8 cellular contexts compared by ENCODE assay signal in the genomic region with DNA sequence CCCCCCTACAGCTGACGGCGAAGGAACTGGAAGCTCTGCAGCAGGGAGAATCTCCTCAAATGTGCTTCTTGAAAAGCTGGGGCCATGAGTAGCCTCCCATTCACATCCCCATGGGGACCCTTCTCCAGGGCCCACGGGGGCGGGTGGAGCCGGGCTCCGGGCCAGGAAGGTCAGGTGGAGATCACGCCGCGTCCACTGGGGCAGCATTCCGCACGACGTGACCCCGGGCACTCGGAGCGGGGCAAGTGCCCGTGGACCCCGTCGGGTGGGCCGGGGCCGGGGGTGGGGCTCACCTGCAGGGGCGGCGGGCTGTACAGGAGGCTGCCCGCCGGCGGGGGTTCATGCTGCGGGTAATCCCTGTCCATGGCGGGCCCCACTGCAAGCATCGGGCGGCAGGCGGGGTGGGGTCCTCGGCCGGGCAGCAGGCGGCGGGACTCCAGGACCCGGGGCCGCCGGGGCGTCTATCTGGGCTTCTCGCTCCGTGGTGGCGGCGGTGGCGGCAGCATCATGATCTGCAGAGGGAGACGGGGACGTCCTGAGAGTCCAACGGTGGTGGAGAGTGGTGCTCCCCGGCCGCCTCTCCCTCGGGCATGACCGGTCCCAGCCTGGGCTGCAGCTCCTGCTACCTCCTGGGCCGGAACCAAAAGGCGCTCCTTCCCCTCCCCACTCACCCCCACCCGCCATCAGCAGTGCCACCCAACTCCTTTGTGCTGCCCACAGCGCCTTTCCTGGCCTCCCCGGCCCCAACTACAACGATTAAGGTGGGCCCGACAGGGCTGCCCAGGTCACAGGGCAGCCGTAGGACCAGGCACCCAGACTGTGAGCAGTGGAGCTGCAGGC. TPM values are rescaled to one million over a fixed set of nuclear protein-coding genes. Genes with fewer than 3 reads are reported as not detected.
DNase-seq lines count a peak whose midpoint lies in the region.

No MANE protein-coding gene starts in this region.

- 84 to 89% methylated on average over 57 to 58 of the region's 58 CpGs for WGBS in esophagus, 2 donors
- 97% methylated on average over 58 of the region's 58 CpGs for WGBS in thymus

- peaks cover 50% of the 10 kb centered on the region for H3K4me1 ChIP-seq in adipocyte (ENCODE audit: control insufficient read depth, insufficient read depth, low read length)
- peaks cover 10 to 39% of the 10 kb centered on the region in 2 donors for H3K4me1 ChIP-seq in esophagus (ENCODE audit: control insufficient read depth in 2 of 2, insufficient read depth in 2 of 2, low read length in 1 of 2)
- H3K4me1 ChIP-seq in muscle layer of duodenum (ENCODE audit: control insufficient read depth in 1 of 2, insufficient read depth in 2 of 2, low read length in 2 of 2) = peaks cover 0 to 7% of the 10 kb centered on the region in 2 donors
- no peaks in the 10 kb centered on the region for H3K4me1 ChIP-seq in thymus (ENCODE audit: control insufficient read depth, insufficient read depth, low read length)

- H3K27me3 ChIP-seq in adipocyte (replicated peaks; ENCODE audit: control insufficient read depth, insufficient read depth, low read length) (no peaks in the 10 kb centered on the region), esophagus (ENCODE audit: control insufficient read depth in 1 of 2, insufficient read depth in 2 of 2, low read length in 2 of 2) (no peaks in the 10 kb centered on the region), muscle layer of duodenum (ENCODE audit: low read depth, low read length) (no peaks in the 10 kb centered on the region), thymus (ENCODE audit: control insufficient read depth, insufficient read depth) (no peaks in the 10 kb centered on the region), H7 (ENCODE audit: control insufficient read depth, insufficient read depth, low read length) (no peaks in the 10 kb centered on the region)

- peak overlapping the region; percentile 77 for H3K4me3 ChIP-seq in adipocyte (ENCODE audit: low read length)
- H3K4me3 ChIP-seq in esophagus (ENCODE audit: low read depth in 1 of 2, low read length in 2 of 2) = peak overlapping the region; percentile 12 to 19
- peak overlapping the region in 1 of 2 donors; percentile 26 for H3K4me3 ChIP-seq in muscle layer of duodenum (ENCODE audit: low read depth in 1 of 2, low read length in 2 of 2)
- H3K4me3 ChIP-seq in thymus (ENCODE audit: low read length) = no peak overlapping the region
- no peak overlapping the region for H3K4me3 ChIP-seq in H7 (ENCODE audit: insufficient read depth, low read depth, low read length)

- no peak for DNase-seq in adipocyte (ENCODE audit: low read depth)
- DNase-seq in activated CD8-positive, alpha-beta memory T cell treated with anti-CD3 and anti-CD28 coated beads for 24 hours = no peak
- DNase-seq in stimulated activated CD4-positive, alpha-beta T cell treated with anti-CD3 and anti-CD28 coated beads, Interleukin-2, amount 100 ng/mL, for 24 hours = no peak
- DNase-seq in NCI-H526 treated with DMSO at 0.1 percent for 48 hours (lab: John Stamatoyannopoulos, UW) = no peak
- DNase-seq in H7 = no peak

- H3K27ac ChIP-seq in esophagus (ENCODE audit: low read depth in 2 of 2, low read length in 1 of 2) (peak overlapping the region; percentile 97 to 98), muscle layer of duodenum (ENCODE audit: low read length) (peak overlapping the region; percentile 69), thymus (ENCODE audit: low read depth) (peak overlapping the region; percentile 38)

- H3K9me3 ChIP-seq in adipocyte (ENCODE audit: control insufficient read depth, low read length) (no peaks in the 10 kb centered on the region), esophagus (ENCODE audit: control insufficient read depth in 2 of 2, insufficient read depth in 1 of 2, low read depth in 1 of 2, low read length in 1 of 2) (no peaks in the 10 kb centered on the region), muscle layer of duodenum (ENCODE audit: control insufficient read depth in 1 of 2, low read length in 2 of 2) (no peaks in the 10 kb centered on the region), thymus (ENCODE audit: control insufficient read depth) (no peaks in the 10 kb centered on the region)

- peak overlapping the region; percentile 90 for H3K9ac ChIP-seq in adipocyte (ENCODE audit: low read length)

- H3K36me3 ChIP-seq in adipocyte (ENCODE audit: control insufficient read depth, insufficient read depth, low read length, severe bottlenecking) (peaks cover 39% of the 10 kb centered on the region), esophagus (ENCODE audit: control insufficient read depth in 2 of 2, insufficient read depth in 2 of 2, low read length in 1 of 2) (peaks cover 0 to 25% of the 10 kb centered on the region in 2 donors), muscle layer of duodenum (ENCODE audit: control insufficient read depth in 1 of 2, insufficient read depth in 2 of 2, low read length in 2 of 2) (peaks cover 4 to 32% of the 10 kb centered on the region in 2 donors), thymus (ENCODE audit: control insufficient read depth, insufficient read depth) (peaks cover 60% of the 10 kb centered on the region), H7 (replicated peaks; ENCODE audit: control insufficient read depth, insufficient read depth, low read length) (no peaks in the 10 kb centered on the region; the same call in none of the 2 replicates)

RNA-seq across cellular contexts. Expression of a gene that starts 20.0 kb away (rescaled TPM):
- polyA plus RNA-seq in esophagus (10 to 100 TPM; 43.1 to 56.5 TPM), thymus (62.4 TPM)
- 31.4 and 41.3 TPM in 2 replicates for total RNA-seq in H7 (2014; rRNA removed; shearing (Covaris generic))

RNA-seq across cellular contexts. Expression of a gene that starts 50.3 kb away (rescaled TPM):
- polyA plus RNA-seq in esophagus (100 to 1,000 TPM; 271 to 294 TPM), thymus (546 TPM)
- 620 and 671 TPM in 2 replicates for total RNA-seq in H7 (2014; rRNA removed; shearing (Covaris generic))

RNA-seq across cellular contexts. Expression of a gene that starts 51.5 kb away (rescaled TPM):
- polyA plus RNA-seq in esophagus (10 to 100 TPM; 38.8 to 61.4 TPM), thymus (60.2 TPM)
- 96.3 and 99.0 TPM in 2 replicates for total RNA-seq in H7 (2014; rRNA removed; shearing (Covaris generic))

RNA-seq across cellular contexts. Expression of a gene that starts 58.9 kb away (rescaled TPM):
- polyA plus RNA-seq in esophagus (100 to 1,000 TPM in 1 of 2 donors, 10 to 100 TPM in 1; 77.9 to 162 TPM), thymus (84.0 TPM)
- total RNA-seq in H7 (2014; rRNA removed; shearing (Covaris generic)) = 226 and 283 TPM in 2 replicates

Comparison
In these comparisons a context has a peak if more than half of its experiments do, and no peak if none do; other contexts are left out.
1. H3K4me3 ChIP-seq: peak in adipocyte (single experiment) and esophagus (2 of 2); none in thymus (single experiment) and H7 (single experiment).
2. H3K27ac ChIP-seq: peak in every context shown above with its lines; median percentile 98 in esophagus; 69 in muscle layer of duodenum; 38 in thymus.